Comparison of ENCODE assay signal across 14 cellular contexts in genomic region chr6:159980474-159980873, GRCh38. TPM values are rescaled to one million over a fixed set of nuclear protein-coding genes. Genes with fewer than 3 reads are reported as not detected.
DNase-seq lines count a peak whose midpoint lies in the region; ATAC-seq and TF ChIP-seq lines count a peak whose summit lies in the region.
"Had no signal": no experiment of that assay in that cellular context is flagged by ENCODE, and none has a peak within 500 bp of the region (broad histone marks: within the 10 kb centered on the region; RNA-seq: fewer than 3 reads in every experiment).

No MANE protein-coding gene starts in this region.

- H3K4me1 ChIP-seq in BLaER1 treated with 17β-estradiol and CSF1 and Interleukin-3, amounts not matched to agents 10 nM and 100 nM, result peaks cover 83 to 98% (median 90%) of the 10 kb centered on the region in 10 experiments

- no peaks in the 10 kb centered on the region; a peak in 2 of 22 replicates for H3K27me3 ChIP-seq in BLaER1 treated with 17β-estradiol and CSF1 and Interleukin-3, amounts not matched to agents 10 nM and 100 nM
- no peaks in the 10 kb centered on the region for H3K27me3 ChIP-seq in CD4-positive, alpha-beta T cell (ENCODE audit: control insufficient read depth, insufficient read depth, low read length)
- H3K27me3 ChIP-seq: ascending aorta had no signal

- peaks cover 83 to 99% (median 93%) of the 10 kb centered on the region in 11 experiments for H4K20me1 ChIP-seq in BLaER1 treated with 17β-estradiol and CSF1 and Interleukin-3, amounts not matched to agents 10 nM and 100 nM

- intact Hi-C loops in CD4-positive, alpha-beta T cell (cut with DNase I, micrococcal nuclease), result loop anchor here in 1 of 2 experiments (5.0 kb wide), 1 partner anchor 37 kb away; no protein-coding TSS in a partner anchor
- intact Hi-C loops in activated CD8-positive, alpha-beta T cell treated with anti-CD3 and anti-CD28 coated beads for 36 hours (cut with micrococcal nuclease), result loop anchor here (5.0 kb wide), 1 partner anchor 37 kb away; no protein-coding TSS in a partner anchor

- H3K4me1 Mint-ChIP-seq in CD4-positive, alpha-beta T cell (ENCODE audit: low read depth), result peaks cover 91% of the 10 kb centered on the region
- H3K4me1 Mint-ChIP-seq in activated CD8-positive, alpha-beta T cell treated with anti-CD3 and anti-CD28 coated beads for 36 hours (ENCODE audit: low read depth), result peaks cover 93% of the 10 kb centered on the region
- peaks cover 56 to 81% (median 77%) of the 10 kb centered on the region in 3 donors for H3K4me1 Mint-ChIP-seq in naive B cell
- H3K4me1 Mint-ChIP-seq in nephron progenitor cell, result peaks cover 69% of the 10 kb centered on the region

- H3K36me3 Mint-ChIP-seq in CD4-positive, alpha-beta T cell (ENCODE audit: low read depth), result no peaks in the 10 kb centered on the region
- peaks cover 24% of the 10 kb centered on the region for H3K36me3 Mint-ChIP-seq in activated CD8-positive, alpha-beta T cell treated with anti-CD3 and anti-CD28 coated beads for 36 hours (ENCODE audit: low read depth)
- no peaks in the 10 kb centered on the region for H3K36me3 Mint-ChIP-seq in naive B cell
- peaks cover 5% of the 10 kb centered on the region for H3K36me3 Mint-ChIP-seq in nephron progenitor cell (ENCODE audit: low read depth)

- no peaks in the 10 kb centered on the region for H3K9me3 Mint-ChIP-seq in CD4-positive, alpha-beta T cell
- no peaks in the 10 kb centered on the region for H3K9me3 Mint-ChIP-seq in activated CD8-positive, alpha-beta T cell treated with anti-CD3 and anti-CD28 coated beads for 36 hours
- H3K9me3 Mint-ChIP-seq in naive B cell, result no peaks in the 10 kb centered on the region
- no peaks in the 10 kb centered on the region for H3K9me3 Mint-ChIP-seq in nephron progenitor cell

- peak overlapping the region in 2 of 10 experiments; percentile 8 to 42; a peak in 2 of 20 replicates for H3K4me3 ChIP-seq in BLaER1 treated with 17β-estradiol and CSF1 and Interleukin-3, amounts not matched to agents 10 nM and 100 nM
- H3K4me3 ChIP-seq: ascending aorta, skin epidermis had no signal

- ATAC-seq in CD4-positive, alpha-beta T cell (ENCODE audit: poor library complexity), result no peak
- ATAC-seq in activated CD8-positive, alpha-beta T cell treated with anti-CD3 and anti-CD28 coated beads for 36 hours, result no peak
- no peak for ATAC-seq in naive B cell (ENCODE audit: low read depth in 2 of 2)

- POLR2A ChIA-PET in CD4-positive, alpha-beta T cell (lab: Charles Lee), result interaction anchor here (0.6 to 4.1 kb wide), 4 partner anchors 9 to 967 kb away, joined by 3 to 32 read pairs (median 16); partner anchors contain the start of gene IGF2R
- POLR2A ChIA-PET in activated CD8-positive, alpha-beta T cell treated with anti-CD3 and anti-CD28 coated beads for 36 hours (lab: Charles Lee), result interaction anchor here (0.6 to 6.6 kb wide), 7 partner anchors 11 to 537 kb away, joined by 3 to 57 read pairs (median 7); partner anchors contain the start of gene IGF2R

- H3K27ac ChIP-seq in BLaER1 treated with 17β-estradiol and CSF1 and Interleukin-3, amounts not matched to agents 10 nM and 100 nM, result peak overlapping the region in 3 of 11 experiments; percentile 73 to 92 (median 82); a peak in 4 of 22 replicates
- H3K27ac ChIP-seq in CD4-positive, alpha-beta T cell (ENCODE audit: low read depth, low read length), result no peak overlapping the region

- no peak for TF ChIP-seq CTCF in CD4-positive, alpha-beta T cell (IDR thresholded peaks at IDR 0.05)
- no peak for TF ChIP-seq CTCF in activated CD8-positive, alpha-beta T cell treated with anti-CD3 and anti-CD28 coated beads for 36 hours (IDR thresholded peaks at IDR 0.05)
- no peak for TF ChIP-seq CTCF in nephron progenitor cell (IDR thresholded peaks at IDR 0.05)

- DNase-seq in CD4-positive, alpha-beta T cell, result no peak
- no peak for DNase-seq in activated CD8-positive, alpha-beta T cell treated with anti-CD3 and anti-CD28 coated beads for 36 hours
- DNase-seq in naive B cell (no peak), nephron progenitor cell (no peak), SKM-1 (lab: John Stamatoyannopoulos, UW; ENCODE audit: unreplicated experiment) (no peak), GOT3 (lab: John Stamatoyannopoulos, UW) (no peak)
- DNase-seq: activated CD8-positive, alpha-beta memory T cell treated with anti-CD3 and anti-CD28 coated beads, Interleukin-2, amount 50 U/mL, for 4 hours; C1 segment of cervical spinal cord; NCI-H1105 treated with DMSO at 0.1 percent for 48 hours; NCI-H446; occipital lobe had no signal

- H3K36me3 ChIP-seq in BLaER1 treated with 17β-estradiol and CSF1 and Interleukin-3, amounts not matched to agents 10 nM and 100 nM, result peaks cover 0 to under 1% (median 0%) of the 10 kb centered on the region in 11 experiments; a peak in 1 of 22 replicates
- H3K36me3 ChIP-seq: ascending aorta had no signal

- peak overlapping the region; percentile 76 for H3K4me3 Mint-ChIP-seq in CD4-positive, alpha-beta T cell
- H3K4me3 Mint-ChIP-seq in activated CD8-positive, alpha-beta T cell treated with anti-CD3 and anti-CD28 coated beads for 36 hours, result peak overlapping the region; percentile 78
- H3K4me3 Mint-ChIP-seq in naive B cell (peak overlapping the region in 5 of 8 donors; percentile 49 to 92 (median 80)), nephron progenitor cell (no peak overlapping the region)

- peak overlapping the region; percentile 83 to 97 (median 94) for H3K4me2 ChIP-seq in BLaER1 treated with 17β-estradiol and CSF1 and Interleukin-3, amounts not matched to agents 10 nM and 100 nM

- peak overlapping the region in 1 of 11 experiments; percentile 84; a peak in 3 of 22 replicates for H3K9ac ChIP-seq in BLaER1 treated with 17β-estradiol and CSF1 and Interleukin-3, amounts not matched to agents 10 nM and 100 nM

- H3K27ac Mint-ChIP-seq in CD4-positive, alpha-beta T cell, result peak overlapping the region; percentile 84
- peak overlapping the region; percentile 98 for H3K27ac Mint-ChIP-seq in activated CD8-positive, alpha-beta T cell treated with anti-CD3 and anti-CD28 coated beads for 36 hours
- H3K27ac Mint-ChIP-seq in naive B cell, result peak overlapping the region in 1 of 6 donors; percentile 57
- no peak overlapping the region for H3K27ac Mint-ChIP-seq in nephron progenitor cell

- H3K9me3 ChIP-seq in BLaER1 treated with 17β-estradiol and CSF1 and Interleukin-3, amounts not matched to agents 10 nM and 100 nM (replicated peaks in 1 of 11), result no peaks in the 10 kb centered on the region
- no peaks in the 10 kb centered on the region for H3K9me3 ChIP-seq in CD4-positive, alpha-beta T cell (ENCODE audit: control insufficient read depth, low read length)
- H3K9me3 ChIP-seq: ascending aorta had no signal

- no peaks in the 10 kb centered on the region for H3K27me3 Mint-ChIP-seq in CD4-positive, alpha-beta T cell
- no peaks in the 10 kb centered on the region for H3K27me3 Mint-ChIP-seq in activated CD8-positive, alpha-beta T cell treated with anti-CD3 and anti-CD28 coated beads for 36 hours
- H3K27me3 Mint-ChIP-seq in naive B cell (peaks cover 7 to 10% (median 10%) of the 10 kb centered on the region in 3 donors), nephron progenitor cell (ENCODE audit: low read depth, poor library complexity) (no peaks in the 10 kb centered on the region)

- CTCF ChIA-PET in CD4-positive, alpha-beta T cell (lab: Charles Lee), result no interaction called here
- CTCF ChIA-PET in activated CD8-positive, alpha-beta T cell treated with anti-CD3 and anti-CD28 coated beads for 36 hours (lab: Charles Lee), result interaction anchor here (0.9 to 1.6 kb wide), 2 partner anchors 34 to 36 kb away, joined by 3 read pairs; no protein-coding TSS in a partner anchor

RNA-seq across cellular contexts. Expression of gene IGF2R, which starts 11.6 kb away (rescaled TPM):
- total RNA-seq in CD4-positive, alpha-beta T cell, result 10 to 100 TPM; 43.8 to 46.7 TPM
- total RNA-seq in activated CD8-positive, alpha-beta T cell treated with anti-CD3 and anti-CD28 coated beads for 36 hours, result 10 to 100 TPM; 81.7 to 82.4 TPM
- 10 to 100 TPM in 1 of 6 donors, 1 to 10 TPM in 5; 2.3 to 12.1 (median 7.0) TPM for polyA plus RNA-seq in naive B cell (ENCODE audit: low read depth in 6 of 6)
